10 cellular contexts compared by ENCODE assay signal in the genomic region with DNA sequence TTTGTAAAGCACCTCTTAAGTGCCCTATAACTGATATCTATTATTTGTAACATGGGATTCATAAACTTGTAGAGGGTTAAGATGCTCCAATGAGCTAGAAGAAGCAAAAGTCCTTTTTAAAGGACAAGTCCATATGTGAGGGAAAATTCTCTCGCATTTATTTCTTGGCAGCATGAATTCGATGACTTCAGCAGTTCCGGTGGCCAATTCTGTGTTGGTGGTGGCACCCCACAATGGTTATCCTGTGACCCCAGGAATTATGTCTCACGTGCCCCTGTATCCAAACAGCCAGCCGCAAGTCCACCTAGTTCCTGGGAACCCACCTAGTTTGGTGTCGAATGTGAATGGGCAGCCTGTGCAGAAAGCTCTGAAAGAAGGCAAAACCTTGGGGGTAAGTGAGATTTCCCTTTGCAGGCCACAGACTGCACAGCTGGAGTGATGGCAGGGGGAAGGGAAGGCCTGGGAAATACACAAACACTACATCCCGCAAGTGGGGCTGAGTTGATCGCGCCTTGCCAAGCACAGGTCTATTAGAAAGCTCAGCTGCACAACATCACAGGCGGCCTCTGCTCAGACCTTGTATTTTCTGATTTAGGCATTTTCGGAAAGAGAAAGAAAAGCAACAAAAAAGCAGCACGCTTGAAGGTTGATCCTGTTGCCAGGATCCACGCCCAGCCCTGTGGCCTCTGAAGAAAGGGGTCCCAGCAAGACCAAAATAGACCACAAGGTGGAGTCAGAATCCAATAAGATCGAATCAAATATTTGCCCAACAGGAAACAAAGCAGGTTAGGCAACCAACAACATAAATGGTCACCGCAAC. TPM values are rescaled to one million over a fixed set of nuclear protein-coding genes. Genes with fewer than 3 reads are reported as not detected.
DNase-seq lines count a peak whose midpoint lies in the region; ATAC-seq, FAIRE-seq and TF ChIP-seq lines count a peak whose summit lies in the region.
"Had no signal": no experiment of that assay in that cellular context is flagged by ENCODE, and none has a peak within 500 bp of the region (broad histone marks: within the 10 kb centered on the region; RNA-seq: fewer than 3 reads in every experiment).

No MANE protein-coding gene starts in this region.

- no peak overlapping the region for H3K4me2 ChIP-seq in endothelial cell of umbilical vein (ENCODE audit: insufficient read depth, low read length)
- H3K4me2 ChIP-seq: BLaER1 treated with 17β-estradiol and CSF1 and Interleukin-3, amounts not matched to agents 10 nM and 100 nM had no signal

- H3K4me3 ChIP-seq in endothelial cell of umbilical vein (replicated peaks in 1 of 3; ENCODE audit: insufficient read depth in 1 of 3, low read depth in 1 of 3, low read length in 3 of 3) (no peak overlapping the region), stomach (no peak overlapping the region)
- H3K4me3 ChIP-seq: BLaER1 treated with 17β-estradiol and CSF1 and Interleukin-3, amounts not matched to agents 10 nM and 100 nM had no signal

- peak; percentile 46 to 49 for TF ChIP-seq CTCF in endothelial cell of umbilical vein (IDR thresholded peaks at IDR 0.05; ENCODE audit: extremely low read depth in 1 of 2, insufficient read depth in 1 of 2, low read depth in 1 of 2, low read length in 2 of 2)
- peak in 5 of 7 experiments; percentile 17 to 64 (median 41) for TF ChIP-seq CTCF in stomach (IDR thresholded peaks at IDR 0.05)

- H3K4me3 Mint-ChIP-seq in activated CD4-positive, alpha-beta T cell treated with anti-CD3 and anti-CD28 coated beads for 36 hours: no peak overlapping the region
- no peak overlapping the region for H3K4me3 Mint-ChIP-seq in activated CD4-positive, alpha-beta T cell treated with anti-CD3 and anti-CD28 coated beads, Interleukin-2, amount 10 ng/mL, durations not matched to agents 7 days and 5 days
- H3K4me3 Mint-ChIP-seq: T-helper 1 cell treated with Interleukin-12 subunit alpha and Interleukin-12 subunit beta and Interleukin-4 antibody, amounts not matched to agents 30 μg/mL and 1 μg/mL, for 36 hours had no signal

- H3K9me3 Mint-ChIP-seq in activated CD4-positive, alpha-beta T cell treated with anti-CD3 and anti-CD28 coated beads for 36 hours (ENCODE audit: low read depth): no peaks in the 10 kb centered on the region
- H3K9me3 Mint-ChIP-seq in activated CD4-positive, alpha-beta T cell treated with anti-CD3 and anti-CD28 coated beads, Interleukin-2, amount 10 ng/mL, durations not matched to agents 7 days and 5 days: no peaks in the 10 kb centered on the region
- H3K9me3 Mint-ChIP-seq: T-helper 1 cell treated with Interleukin-12 subunit alpha and Interleukin-12 subunit beta and Interleukin-4 antibody, amounts not matched to agents 30 μg/mL and 1 μg/mL, for 36 hours had no signal

- H3K27me3 Mint-ChIP-seq in activated CD4-positive, alpha-beta T cell treated with anti-CD3 and anti-CD28 coated beads for 36 hours: peaks cover 3% of the 10 kb centered on the region
- peaks cover 7% of the 10 kb centered on the region for H3K27me3 Mint-ChIP-seq in activated CD4-positive, alpha-beta T cell treated with anti-CD3 and anti-CD28 coated beads, Interleukin-2, amount 10 ng/mL, durations not matched to agents 7 days and 5 days

- WGBS in stomach, 5 donors: 55 to 63% (median 56%) methylated on average over 15 of the region's 15 CpGs

- H3K4me1 ChIP-seq in endothelial cell of umbilical vein (ENCODE audit: control insufficient read depth, extremely low read depth, insufficient read depth, low read length) (no peaks in the 10 kb centered on the region), stomach (peaks cover 0 to 18% (median 13%) of the 10 kb centered on the region in 4 donors)

- no peak for TF ChIP-seq EP300 in stomach (IDR thresholded peaks at IDR 0.05)

- H3K9me3 ChIP-seq in endothelial cell of umbilical vein (replicated peaks; ENCODE audit: control insufficient read depth, insufficient read depth, low read length): no peaks in the 10 kb centered on the region
- no peaks in the 10 kb centered on the region for H3K9me3 ChIP-seq in stomach

- no peaks in the 10 kb centered on the region for H3K4me1 Mint-ChIP-seq in activated CD4-positive, alpha-beta T cell treated with anti-CD3 and anti-CD28 coated beads for 36 hours
- H3K4me1 Mint-ChIP-seq in activated CD4-positive, alpha-beta T cell treated with anti-CD3 and anti-CD28 coated beads, Interleukin-2, amount 10 ng/mL, durations not matched to agents 7 days and 5 days: no peaks in the 10 kb centered on the region

- dilution Hi-C loops in endothelial cell of umbilical vein (cut with MboI; ENCODE audit: extremely low pct_ligation_motif_present, low sequenced_read_pairs): no loop called here

- CTCF ChIA-PET in activated CD4-positive, alpha-beta T cell treated with anti-CD3 and anti-CD28 coated beads for 36 hours (lab: Charles Lee): interaction anchor here (0.6 to 1.5 kb wide), 5 partner anchors 14 to 337 kb away, joined by 3 to 4 read pairs (median 3); no protein-coding TSS in a partner anchor
- CTCF ChIA-PET in activated CD4-positive, alpha-beta T cell treated with anti-CD3 and anti-CD28 coated beads, Interleukin-2, amount 10 ng/mL, durations not matched to agents 7 days and 5 days (lab: Charles Lee): no interaction called here
- CTCF ChIA-PET in endothelial cell of umbilical vein (lab: Charles Lee): interaction anchor here (1.2 to 2.4 kb wide), 4 partner anchors 56 to 337 kb away, joined by 3 to 11 read pairs (median 6); a partner anchor contains a TSS

- BruUV-seq in endothelial cell of umbilical vein (replicated peaks; lab: Mats Ljungman, UMichigan): no TSS peak

- no peaks in the 10 kb centered on the region for H3K9me1 ChIP-seq in endothelial cell of umbilical vein (replicated peaks; ENCODE audit: control insufficient read depth, extremely low read depth, insufficient read depth, low read length)

- peaks cover 0 to 1% of the 10 kb centered on the region in 2 experiments for H3K27me3 ChIP-seq in endothelial cell of umbilical vein (ENCODE audit: control insufficient read depth in 2 of 2, insufficient read depth in 2 of 2, low read length in 2 of 2)
- no peaks in the 10 kb centered on the region for H3K27me3 ChIP-seq in stomach
- H3K27me3 ChIP-seq: BLaER1 treated with 17β-estradiol and CSF1 and Interleukin-3, amounts not matched to agents 10 nM and 100 nM had no signal

- POLR2A ChIA-PET in activated CD4-positive, alpha-beta T cell treated with anti-CD3 and anti-CD28 coated beads for 36 hours (lab: Charles Lee): no interaction called here
- POLR2A ChIA-PET in activated CD4-positive, alpha-beta T cell treated with anti-CD3 and anti-CD28 coated beads, Interleukin-2, amount 10 ng/mL, durations not matched to agents 7 days and 5 days (lab: Charles Lee): no interaction called here
- POLR2A ChIA-PET in endothelial cell of umbilical vein (lab: Charles Lee): no interaction called here

- no peak overlapping the region for H2AFZ ChIP-seq in endothelial cell of umbilical vein (ENCODE audit: low read depth, low read length)

- ATAC-seq in activated CD4-positive, alpha-beta T cell treated with anti-CD3 and anti-CD28 coated beads for 36 hours: no peak
- ATAC-seq in HG02840 (IDR thresholded peaks at IDR 0.05; ENCODE audit: low FRiP score, unreplicated experiment): no peak

- no peak overlapping the region for H3K27ac Mint-ChIP-seq in activated CD4-positive, alpha-beta T cell treated with anti-CD3 and anti-CD28 coated beads for 36 hours
- H3K27ac Mint-ChIP-seq in activated CD4-positive, alpha-beta T cell treated with anti-CD3 and anti-CD28 coated beads, Interleukin-2, amount 10 ng/mL, durations not matched to agents 7 days and 5 days: no peak overlapping the region
- H3K27ac Mint-ChIP-seq: T-helper 1 cell treated with Interleukin-12 subunit alpha and Interleukin-12 subunit beta and Interleukin-4 antibody, amounts not matched to agents 30 μg/mL and 1 μg/mL, for 36 hours had no signal

- peak; percentile 33 for FAIRE-seq in endothelial cell of umbilical vein (lab: Jason Lieb, UNC)

- intact Hi-C loops in activated CD4-positive, alpha-beta T cell treated with anti-CD3 and anti-CD28 coated beads for 36 hours (cut with DNase I, micrococcal nuclease): no loop called here
- intact Hi-C loops in endothelial cell of umbilical vein (cut with micrococcal nuclease): loop anchor here (2.0 kb wide), 1 partner anchor 62 kb away; no protein-coding TSS in a partner anchor
- intact Hi-C loops in stomach (cut with DNase I; ENCODE audit: low total_unique reads): no loop called here

- peak; percentile 6 for DNase-seq in activated CD4-positive, alpha-beta T cell treated with anti-CD3 and anti-CD28 coated beads for 36 hours
- DNase-seq in activated CD4-positive, alpha-beta T cell treated with anti-CD3 and anti-CD28 coated beads, Interleukin-2, amount 10 ng/mL, durations not matched to agents 7 days and 5 days: no peak
- peak; percentile 5 for DNase-seq in NCI-H446 treated with DMSO at 0.1 percent for 48 hours (lab: John Stamatoyannopoulos, UW)
- DNase-seq in endothelial cell of umbilical vein (ENCODE audit: low read depth, low spot score): peak; percentile 24
- peak; percentile 40 for DNase-seq in stomach
- no peak for DNase-seq in activated CD4-positive, alpha-beta T cell treated with anti-CD3 and anti-CD28 coated beads, Interleukin-2, amount 50 U/mL, for 48 hours
- DNase-seq in SKM-1 (lab: John Stamatoyannopoulos, UW; ENCODE audit: unreplicated experiment): no peak

- H4K20me1 ChIP-seq in endothelial cell of umbilical vein (replicated peaks; ENCODE audit: control insufficient read depth, extremely low read depth, insufficient read depth, low read length): no peaks in the 10 kb centered on the region
- H4K20me1 ChIP-seq: BLaER1 treated with 17β-estradiol and CSF1 and Interleukin-3, amounts not matched to agents 10 nM and 100 nM had no signal

- no peaks in the 10 kb centered on the region for H3K79me2 ChIP-seq in endothelial cell of umbilical vein (ENCODE audit: control insufficient read depth, insufficient read depth, low read length)

- H3K36me3 ChIP-seq in endothelial cell of umbilical vein (ENCODE audit: control insufficient read depth in 2 of 2, extremely low read depth in 1 of 2, insufficient read depth in 2 of 2, low read length in 2 of 2) (no peaks in the 10 kb centered on the region), stomach (no peaks in the 10 kb centered on the region)
- H3K36me3 ChIP-seq: BLaER1 treated with 17β-estradiol and CSF1 and Interleukin-3, amounts not matched to agents 10 nM and 100 nM had no signal

- TF ChIP-seq POLR2A in endothelial cell of umbilical vein (IDR thresholded peaks at IDR 0.05; ENCODE audit: low read depth, low read length) (no peak), stomach (IDR thresholded peaks at IDR 0.05) (no peak)

- H3K27ac ChIP-seq in endothelial cell of umbilical vein (ENCODE audit: insufficient read depth, low read depth, low read length) (no peak overlapping the region), stomach (no peak overlapping the region)
- H3K27ac ChIP-seq: BLaER1 treated with 17β-estradiol and CSF1 and Interleukin-3, amounts not matched to agents 10 nM and 100 nM had no signal

- no peaks in the 10 kb centered on the region for H3K36me3 Mint-ChIP-seq in activated CD4-positive, alpha-beta T cell treated with anti-CD3 and anti-CD28 coated beads for 36 hours (ENCODE audit: low read depth)
- H3K36me3 Mint-ChIP-seq in activated CD4-positive, alpha-beta T cell treated with anti-CD3 and anti-CD28 coated beads, Interleukin-2, amount 10 ng/mL, durations not matched to agents 7 days and 5 days (ENCODE audit: low read depth): no peaks in the 10 kb centered on the region

- H3K9ac ChIP-seq in endothelial cell of umbilical vein (replicated peaks; ENCODE audit: extremely low read depth, insufficient read depth, low read length): no peak overlapping the region
- H3K9ac ChIP-seq: BLaER1 treated with 17β-estradiol and CSF1 and Interleukin-3, amounts not matched to agents 10 nM and 100 nM had no signal

RNA-seq across cellular contexts. Expression of a gene that starts 1.5 kb away (rescaled TPM):
- not detected for total RNA-seq in activated CD4-positive, alpha-beta T cell treated with anti-CD3 and anti-CD28 coated beads for 36 hours
- total RNA-seq in activated CD4-positive, alpha-beta T cell treated with anti-CD3 and anti-CD28 coated beads, Interleukin-2, amount 10 ng/mL, durations not matched to agents 7 days and 5 days: not detected
- total RNA-seq in endothelial cell of umbilical vein (not detected in 2 replicates), stomach (1 to 10 TPM in 4 of 5 donors, not detected in 1; 2.6 to 8.9 (median 7.5) TPM)
- polyA plus RNA-seq in endothelial cell of umbilical vein (not detected in 2 replicates), stomach (1 to 10 TPM; 2.3 to 5.7 (median 3.7) TPM)
- not detected in 2 replicates for polyA plus RNA-seq in endothelial cell of umbilical vein (2011; cell fraction: cytosol; rRNA removed)
- polyA plus RNA-seq in endothelial cell of umbilical vein (2011; cell fraction: nucleus; rRNA removed): not detected in 2 replicates
- polyA plus RNA-seq in endothelial cell of umbilical vein (2012): not detected in 2 replicates
- not detected in 2 replicates for polyA minus RNA-seq in endothelial cell of umbilical vein
- polyA minus RNA-seq in endothelial cell of umbilical vein (2011; cell fraction: cytosol; rRNA and poly(A)+ RNA removed): not detected
- polyA minus RNA-seq in endothelial cell of umbilical vein (2011; cell fraction: nucleus; rRNA and poly(A)+ RNA removed): not detected in 2 replicates

RNA-seq across cellular contexts. Expression of a gene that starts 23.6 kb away (rescaled TPM):
- not detected for total RNA-seq in activated CD4-positive, alpha-beta T cell treated with anti-CD3 and anti-CD28 coated beads for 36 hours
- total RNA-seq in activated CD4-positive, alpha-beta T cell treated with anti-CD3 and anti-CD28 coated beads, Interleukin-2, amount 10 ng/mL, durations not matched to agents 7 days and 5 days: not detected
- not detected in 2 replicates for total RNA-seq in endothelial cell of umbilical vein
- polyA plus RNA-seq in endothelial cell of umbilical vein: not detected in 2 replicates
- not detected in 2 replicates for polyA plus RNA-seq in endothelial cell of umbilical vein (2011; cell fraction: cytosol; rRNA removed)
- not detected in 2 replicates for polyA plus RNA-seq in endothelial cell of umbilical vein (2011; cell fraction: nucleus; rRNA removed)
- not detected in 2 replicates for polyA plus RNA-seq in endothelial cell of umbilical vein (2012)
- polyA minus RNA-seq in endothelial cell of umbilical vein: not detected in 2 replicates
- not detected for polyA minus RNA-seq in endothelial cell of umbilical vein (2011; cell fraction: cytosol; rRNA and poly(A)+ RNA removed)
- not detected in 2 replicates for polyA minus RNA-seq in endothelial cell of umbilical vein (2011; cell fraction: nucleus; rRNA and poly(A)+ RNA removed)
- total RNA-seq in stomach: not detected
- under 1 TPM in 1 of 3 donors, not detected in 2; 0.19 TPM for polyA plus RNA-seq in stomach

RNA-seq across cellular contexts. Expression of a gene that starts 55.8 kb away (rescaled TPM):
- total RNA-seq in activated CD4-positive, alpha-beta T cell treated with anti-CD3 and anti-CD28 coated beads for 36 hours: not detected
- total RNA-seq in activated CD4-positive, alpha-beta T cell treated with anti-CD3 and anti-CD28 coated beads, Interleukin-2, amount 10 ng/mL, durations not matched to agents 7 days and 5 days: not detected
- total RNA-seq in endothelial cell of umbilical vein: not detected in 2 replicates
- not detected in 2 replicates for polyA plus RNA-seq in endothelial cell of umbilical vein
- polyA plus RNA-seq in endothelial cell of umbilical vein (2011; cell fraction: cytosol; rRNA removed): not detected in 2 replicates
- not detected in 2 replicates for polyA plus RNA-seq in endothelial cell of umbilical vein (2011; cell fraction: nucleus; rRNA removed)
- polyA plus RNA-seq in endothelial cell of umbilical vein (2012): not detected in 2 replicates
- polyA minus RNA-seq in endothelial cell of umbilical vein: not detected in 2 replicates
- not detected for polyA minus RNA-seq in endothelial cell of umbilical vein (2011; cell fraction: cytosol; rRNA and poly(A)+ RNA removed)
- 0.29 TPM in 1 of 2 replicates, not detected in the other for polyA minus RNA-seq in endothelial cell of umbilical vein (2011; cell fraction: nucleus; rRNA and poly(A)+ RNA removed)
- total RNA-seq in stomach: not detected
- not detected for polyA plus RNA-seq in stomach

Comparison
In these comparisons a context has a peak if more than half of its experiments do, and no peak if none do; other contexts are left out.
1. DNase-seq: peak in activated CD4-positive, alpha-beta T cell treated with anti-CD3 and anti-CD28 coated beads for 36 hours (single experiment), NCI-H446 treated with DMSO at 0.1 percent for 48 hours (single experiment), endothelial cell of umbilical vein (single experiment) and stomach (single experiment); none in activated CD4-positive, alpha-beta T cell treated with anti-CD3 and anti-CD28 coated beads, Interleukin-2, amount 10 ng/mL, durations not matched to agents 7 days and 5 days (single experiment), activated CD4-positive, alpha-beta T cell treated with anti-CD3 and anti-CD28 coated beads, Interleukin-2, amount 50 U/mL, for 48 hours (0 of 2) and SKM-1 (single experiment).